In genomic region chr12:110171636-110172035, GRCh38 we compare ENCODE assay signal across 16 cellular contexts.
"Had no signal": no experiment of that assay in that cellular context is flagged by ENCODE, and none has a peak within 500 bp of the region (broad histone marks: within the 10 kb centered on the region; RNA-seq: fewer than 3 reads in every experiment).

No MANE protein-coding gene starts in this region.

- H3K27ac ChIP-seq: parathyroid adenoma had no signal

- H3K9me3 Mint-ChIP-seq: activated CD4-positive, alpha-beta memory T cell treated with anti-CD3 and anti-CD28 coated beads for 36 hours; activated naive CD4-positive, alpha-beta T cell treated with anti-CD3 and anti-CD28 coated beads, Interleukin-2, amount 10 ng/mL, durations not matched to agents 7 days and 5 days; naive thymus-derived CD4-positive, alpha-beta T cell had no signal

- H3K4me1 ChIP-seq: parathyroid adenoma had no signal

- H3K4me3 Mint-ChIP-seq: activated CD4-positive, alpha-beta memory T cell treated with anti-CD3 and anti-CD28 coated beads for 36 hours; activated CD8-positive, alpha-beta memory T cell treated with anti-CD3 and anti-CD28 coated beads, Interleukin-2, amount 10 ng/mL, durations not matched to agents 7 days and 5 days; activated naive CD4-positive, alpha-beta T cell treated with anti-CD3 and anti-CD28 coated beads, Interleukin-2, amount 10 ng/mL, durations not matched to agents 7 days and 5 days; naive thymus-derived CD4-positive, alpha-beta T cell had no signal

- DNase-seq: activated CD4-positive, alpha-beta memory T cell treated with anti-CD3 and anti-CD28 coated beads for 36 hours; activated CD8-positive, alpha-beta memory T cell treated with anti-CD3 and anti-CD28 coated beads, Interleukin-2, amount 10 ng/mL, durations not matched to agents 7 days and 5 days; activated naive CD4-positive, alpha-beta T cell treated with anti-CD3 and anti-CD28 coated beads, Interleukin-2, amount 10 ng/mL, durations not matched to agents 7 days and 5 days; activated T-cell treated with anti-CD3 and anti-CD28 coated beads, Interleukin-2, amount 50 U/mL, for 1 hour; dorsolateral prefrontal cortex; head of caudate nucleus; naive thymus-derived CD4-positive, alpha-beta T cell; retina; SK-N-SH; stimulated activated CD4-positive, alpha-beta T cell treated with anti-CD3 and anti-CD28 coated beads, Interleukin-15, amount 100 ng/mL, for 24 hours; stimulated activated CD4-positive, alpha-beta T cell treated with anti-CD3 and anti-CD28 coated beads, Interleukin-4, amount 100 ng/mL, for 1 hour; stimulated activated naive CD4-positive, alpha-beta T cell; substantia nigra had no signal

- H3K9me3 ChIP-seq: SK-N-SH had no signal

- H3K4me1 Mint-ChIP-seq: activated CD8-positive, alpha-beta memory T cell treated with anti-CD3 and anti-CD28 coated beads, Interleukin-2, amount 10 ng/mL, durations not matched to agents 7 days and 5 days; activated naive CD4-positive, alpha-beta T cell treated with anti-CD3 and anti-CD28 coated beads, Interleukin-2, amount 10 ng/mL, durations not matched to agents 7 days and 5 days had no signal

- H3K27me3 Mint-ChIP-seq: activated CD4-positive, alpha-beta memory T cell treated with anti-CD3 and anti-CD28 coated beads for 36 hours; activated CD8-positive, alpha-beta memory T cell treated with anti-CD3 and anti-CD28 coated beads, Interleukin-2, amount 10 ng/mL, durations not matched to agents 7 days and 5 days had no signal

- H3K27me3 ChIP-seq: dorsolateral prefrontal cortex had no signal

- ATAC-seq: activated CD8-positive, alpha-beta memory T cell treated with anti-CD3 and anti-CD28 coated beads, Interleukin-2, amount 10 ng/mL, durations not matched to agents 7 days and 5 days; naive thymus-derived CD4-positive, alpha-beta T cell had no signal

- H3K27ac Mint-ChIP-seq: activated CD4-positive, alpha-beta memory T cell treated with anti-CD3 and anti-CD28 coated beads for 36 hours; activated CD8-positive, alpha-beta memory T cell treated with anti-CD3 and anti-CD28 coated beads, Interleukin-2, amount 10 ng/mL, durations not matched to agents 7 days and 5 days; activated naive CD4-positive, alpha-beta T cell treated with anti-CD3 and anti-CD28 coated beads, Interleukin-2, amount 10 ng/mL, durations not matched to agents 7 days and 5 days; naive thymus-derived CD4-positive, alpha-beta T cell had no signal

- H3K4me3 ChIP-seq: dorsolateral prefrontal cortex, lung, skin epidermis had no signal

- H3K36me3 Mint-ChIP-seq: activated CD4-positive, alpha-beta memory T cell treated with anti-CD3 and anti-CD28 coated beads for 36 hours; activated CD8-positive, alpha-beta memory T cell treated with anti-CD3 and anti-CD28 coated beads, Interleukin-2, amount 10 ng/mL, durations not matched to agents 7 days and 5 days; activated naive CD4-positive, alpha-beta T cell treated with anti-CD3 and anti-CD28 coated beads, Interleukin-2, amount 10 ng/mL, durations not matched to agents 7 days and 5 days; naive thymus-derived CD4-positive, alpha-beta T cell had no signal
